In genomic region chr14:47676301-47676617, GRCh38 we compare ENCODE assay signal across 13 cellular contexts. TPM values are rescaled to one million over a fixed set of nuclear protein-coding genes. Genes with fewer than 3 reads are reported as not detected.
DNase-seq lines count a peak whose midpoint lies in the region; ATAC-seq, FAIRE-seq and TF ChIP-seq lines count a peak whose summit lies in the region.
"Had no signal": no experiment of that assay in that cellular context is flagged by ENCODE, and none has a peak within 500 bp of the region (broad histone marks: within the 10 kb centered on the region; RNA-seq: fewer than 3 reads in every experiment).

No MANE protein-coding gene starts in this region.

- H3K36me3 ChIP-seq in HepG2 (replicated peaks in 1 of 2; ENCODE audit: control insufficient read depth in 1 of 2, insufficient read depth in 2 of 2, low read length in 2 of 2) (no peaks in the 10 kb centered on the region), right lobe of liver (no peaks in the 10 kb centered on the region), mammary epithelial cell (ENCODE audit: insufficient read depth, low read length) (no peaks in the 10 kb centered on the region)

- POLR2A ChIA-PET in HepG2 (lab: Yijun Ruan, JAX), result no interaction called here

- no peak overlapping the region for H3K9ac ChIP-seq in HepG2 (ENCODE audit: insufficient read depth, low read depth, low read length)
- H3K9ac ChIP-seq in mammary epithelial cell (ENCODE audit: insufficient read depth, low read length), result no peak overlapping the region

- H4K20me1 ChIP-seq in HepG2 (ENCODE audit: insufficient read depth, low read length) (no peaks in the 10 kb centered on the region), mammary epithelial cell (ENCODE audit: insufficient read depth, low read length) (no peaks in the 10 kb centered on the region)

- no peak for FAIRE-seq in HepG2 (lab: Jason Lieb, UNC)
- FAIRE-seq: G401.6 had no signal

- TF ChIP-seq CTCF in HepG2 (CRISPR knock-in tag; IDR thresholded peaks at IDR 0.05) (no peak), right lobe of liver (IDR thresholded peaks at IDR 0.05) (no peak), mammary epithelial cell (conservative IDR thresholded peaks at IDR 0.05 in 1 of 2, IDR thresholded peaks at IDR 0.05 in 1 of 2; ENCODE audit: extremely low read depth in 1 of 2, insufficient read depth in 1 of 2, low read depth in 1 of 2, low read length in 2 of 2) (no peak), mesothelial cell of epicardium (IDR thresholded peaks at IDR 0.05; ENCODE audit: unreplicated experiment) (no peak)

- intact Hi-C loops in HepG2 (cut with micrococcal nuclease; ENCODE audit: unreplicated experiment) (no loop called here), right lobe of liver (cut with DNase I) (no loop called here), mammary epithelial cell (cut with micrococcal nuclease) (no loop called here)

- 28% methylated on average over 4 of the region's 16 CpGs for WGBS in HepG2 (ENCODE audit: low lambda C conversion rate)
- 5% methylated on average over 11 of the region's 16 CpGs for WGBS in right lobe of liver (ENCODE audit: insufficient coverage, low coverage, low lambda C conversion rate, missing lambda C conversion rate)
- 12% methylated on average over 14 of the region's 16 CpGs for WGBS in mammary epithelial cell (ENCODE audit: low coverage, missing lambda C conversion rate)

- H3K27ac Mint-ChIP-seq in mesothelial cell of epicardium, result no peak overlapping the region
- H3K27ac Mint-ChIP-seq: CD4-positive, CD25-positive, alpha-beta regulatory T cell had no signal

- H3K4me3 ChIP-seq in HepG2 (replicated peaks in 1 of 3; ENCODE audit: insufficient read depth in 1 of 3, low read depth in 2 of 3, low read length in 3 of 3), result no peak overlapping the region; a peak in 1 of 6 replicates
- peak overlapping the region in 1 of 3 donors; percentile 21 for H3K4me3 ChIP-seq in right lobe of liver
- no peak overlapping the region for H3K4me3 ChIP-seq in mammary epithelial cell (replicated peaks in 1 of 3; ENCODE audit: insufficient read depth in 1 of 3, low read depth in 2 of 3, low read length in 3 of 3)

- no peak overlapping the region for H2AFZ ChIP-seq in HepG2 (ENCODE audit: low read length)
- no peak overlapping the region for H2AFZ ChIP-seq in mammary epithelial cell (ENCODE audit: low read depth, low read length)

- peak overlapping the region; percentile 76 for H3K4me3 Mint-ChIP-seq in mesothelial cell of epicardium
- H3K4me3 Mint-ChIP-seq: CD4-positive, CD25-positive, alpha-beta regulatory T cell had no signal

- H3K27me3 Mint-ChIP-seq in mesothelial cell of epicardium (ENCODE audit: low read depth), result peaks cover 97% of the 10 kb centered on the region

- H3K27me3 ChIP-seq in HepG2 (ENCODE audit: control insufficient read depth in 1 of 2, insufficient read depth in 2 of 2, low read length in 2 of 2) (peaks cover 1 to 25% of the 10 kb centered on the region in 2 experiments; a peak in 4 of 5 replicates), right lobe of liver (peaks cover 0 to 20% of the 10 kb centered on the region in 2 donors), mammary epithelial cell (ENCODE audit: insufficient read depth, low read length) (peaks cover 23% of the 10 kb centered on the region)

- H3K9me3 Mint-ChIP-seq in mesothelial cell of epicardium, result no peaks in the 10 kb centered on the region

- CTCF ChIA-PET in HepG2 (lab: Yijun Ruan, JAX; ENCODE audit: low intra/inter-chr PET ratio, low total read pairs), result no interaction called here
- CTCF ChIA-PET in mammary epithelial cell (lab: Charles Lee; ENCODE audit: low non-redundant PET), result no interaction called here

- H3K4me2 ChIP-seq in HepG2 (ENCODE audit: low read depth, low read length) (peak overlapping the region; percentile 23; the same call in 1 of the 2 replicates), mammary epithelial cell (ENCODE audit: insufficient read depth, low read depth, low read length) (peak overlapping the region; percentile 30)

- H3K27ac ChIP-seq in HepG2 (ENCODE audit: extremely low read length, insufficient read depth, low read length) (no peak overlapping the region), right lobe of liver (no peak overlapping the region), mammary epithelial cell (ENCODE audit: insufficient read depth, low read depth, low read length) (no peak overlapping the region)

- no peaks in the 10 kb centered on the region for H3K9me3 ChIP-seq in HepG2 (ENCODE audit: low read length)
- H3K9me3 ChIP-seq in right lobe of liver, result no peaks in the 10 kb centered on the region
- H3K9me3 ChIP-seq in mammary epithelial cell (replicated peaks; ENCODE audit: insufficient read depth, low read length), result no peaks in the 10 kb centered on the region

- no peaks in the 10 kb centered on the region for H3K36me3 Mint-ChIP-seq in mesothelial cell of epicardium
- H3K36me3 Mint-ChIP-seq: CD4-positive, CD25-positive, alpha-beta regulatory T cell had no signal

- TF ChIP-seq RAD21 in HepG2 (CRISPR knock-in tag; IDR thresholded peaks at IDR 0.05), result no peak

- no peak for TF ChIP-seq POLR2A in HepG2 (IDR thresholded peaks at IDR 0.05; ENCODE audit: insufficient read depth in 1 of 2, low read depth in 2 of 2, low read length in 2 of 2)
- no peak for TF ChIP-seq POLR2A in right lobe of liver (IDR thresholded peaks at IDR 0.05)

- H3K4me1 Mint-ChIP-seq in mesothelial cell of epicardium, result peaks cover 16% of the 10 kb centered on the region

- no peak for DNase-seq in HepG2 (ENCODE audit: low spot score)
- no peak for DNase-seq in right lobe of liver
- DNase-seq in mammary epithelial cell, result no peak
- no peak for DNase-seq in mesothelial cell of epicardium (ENCODE audit: low spot score in 2 of 2, unreplicated experiment in 2 of 2)
- DNase-seq in NCI-H1048 (lab: John Stamatoyannopoulos, UW), result no peak
- no peak for DNase-seq in NCI-H748 treated with DMSO at 0.1 percent for 48 hours (lab: John Stamatoyannopoulos, UW)
- DNase-seq in stimulated activated naive CD4-positive, alpha-beta T cell (lab: John Stamatoyannopoulos, UW), result no peak
- DNase-seq: NCI-H1694 had no signal

- TF ChIP-seq EP300 in HepG2 (IDR thresholded peaks at IDR 0.05; ENCODE audit: low read depth in 2 of 2, low read length in 2 of 2) (no peak), HepG2 (CRISPR knock-in tag; IDR thresholded peaks at IDR 0.05; ENCODE audit: borderline replicate concordance) (no peak)

- no TSS peak for BruUV-seq in HepG2 (replicated peaks; lab: Mats Ljungman, UMichigan)
- BruUV-seq in mammary epithelial cell (replicated peaks; lab: Mats Ljungman, UMichigan), result no TSS peak

- dilution Hi-C loops in mammary epithelial cell (cut with HindIII; ENCODE audit: low sequenced_read_pairs), result no loop called here

- no peak for ATAC-seq in HepG2
- no peak for ATAC-seq in right lobe of liver
- ATAC-seq in HG02588 (IDR thresholded peaks at IDR 0.05; ENCODE audit: unreplicated experiment), result no peak

- in situ Hi-C loops in HepG2 (cut with HindIII; ENCODE audit: extremely low pct_ligation_motif_present, low pct_unique_long_range_greater_than_20kb), result no loop called here
- in situ Hi-C loops in mammary epithelial cell (cut with MboI; ENCODE audit: low sequenced_read_pairs in 2 of 2), result no loop called here

- no peaks in the 10 kb centered on the region for H3K79me2 ChIP-seq in HepG2 (ENCODE audit: insufficient read depth, low read length)
- H3K79me2 ChIP-seq in mammary epithelial cell (ENCODE audit: insufficient read depth, low read length), result no peaks in the 10 kb centered on the region

- H3K4me1 ChIP-seq in HepG2 (ENCODE audit: insufficient read depth, low read length) (no peaks in the 10 kb centered on the region), right lobe of liver (peaks cover 0 to 10% (median 0%) of the 10 kb centered on the region in 4 donors), mammary epithelial cell (ENCODE audit: insufficient read depth, low read length) (no peaks in the 10 kb centered on the region)

TF ChIP-seq in HepG2, 621 proteins besides CTCF, POLR2A, EP300 and RAD21 (continues in another document):
- TF ChIP-seq PLRG1 (conservative IDR thresholded peaks at IDR 0.05), result no peak
- TF ChIP-seq ZNF432 (CRISPR knock-in tag; IDR thresholded peaks at IDR 0.05; ENCODE audit: borderline replicate concordance), result no peak
- TF ChIP-seq MED8 (CRISPR knock-in tag; IDR thresholded peaks at IDR 0.05; ENCODE audit: insufficient replicate concordance), result no peak
- no peak for TF ChIP-seq ZNF737 (CRISPR knock-in tag; IDR thresholded peaks at IDR 0.05; ENCODE audit: borderline replicate concordance)

RNA-seq across cellular contexts. Expression of gene MDGA2, which starts 0.9 kb away (rescaled TPM):
- total RNA-seq in HepG2 (2016; rRNA removed; fragmentation: Illumina TruSeq; extraction: Trizol), result not detected in 2 replicates
- total RNA-seq in HepG2 (2016; cell fraction: cytosol; rRNA removed; fragmentation: Illumina TruSeq; extraction: Trizol; ENCODE audit: low read depth), result not detected in 2 replicates
- total RNA-seq in HepG2 (2016; cell fraction: insoluble cytoplasmic fraction; rRNA removed; fragmentation: Illumina TruSeq; extraction: Trizol), result not detected in 2 replicates
- total RNA-seq in HepG2 (2016; cell fraction: membrane; rRNA removed; fragmentation: Illumina TruSeq; extraction: Trizol), result not detected in 2 replicates
- total RNA-seq in HepG2 (2016; cell fraction: nucleus; rRNA removed; fragmentation: Illumina TruSeq; extraction: Trizol), result not detected in 2 replicates
- polyA plus RNA-seq in HepG2 (2011; rRNA removed), result not detected in 2 replicates
- polyA plus RNA-seq in HepG2 (2011; cell fraction: cytosol; rRNA removed), result not detected in 2 replicates
- not detected in 2 replicates for polyA plus RNA-seq in HepG2 (2011; cell fraction: nucleus; rRNA removed)
- not detected in 2 replicates for polyA plus RNA-seq in HepG2 (2012)
- polyA plus RNA-seq in HepG2 (2016; cell fraction: cytosol; fragmentation: Illumina TruSeq; extraction: Trizol; ENCODE audit: low read depth), result not detected in 2 replicates
- polyA plus RNA-seq in HepG2 (2016; cell fraction: insoluble cytoplasmic fraction; fragmentation: Illumina TruSeq; extraction: Trizol; ENCODE audit: low read depth), result not detected in 2 replicates
- not detected in 2 replicates for polyA plus RNA-seq in HepG2 (2016; cell fraction: membrane; fragmentation: Illumina TruSeq; extraction: Trizol; ENCODE audit: low read depth)
- not detected in 2 replicates for polyA plus RNA-seq in HepG2 (2016; cell fraction: nucleus; fragmentation: Illumina TruSeq; extraction: Trizol; ENCODE audit: insufficient read depth, low read depth)
- 0.14 TPM in 1 of 2 replicates, not detected in the other for polyA minus RNA-seq in HepG2 (2011; rRNA and poly(A)+ RNA removed; ENCODE audit: low replicate concordance)
- polyA minus RNA-seq in HepG2 (2011; cell fraction: cytosol; rRNA and poly(A)+ RNA removed), result not detected in 2 replicates
- polyA minus RNA-seq in HepG2 (2011; cell fraction: nucleus; rRNA and poly(A)+ RNA removed), result not detected in 2 replicates
- total RNA-seq in right lobe of liver, result under 1 TPM in 3 of 6 experiments, not detected in 3; 0.17 to 0.53 (median 0.27) TPM
- total RNA-seq in mammary epithelial cell, result under 1 TPM in 1 of 2 donors, not detected in 1; 0.17 TPM
- not detected for polyA plus RNA-seq in mammary epithelial cell
- not detected for polyA minus RNA-seq in mammary epithelial cell
- 0.27 to 0.33 TPM (median 0.27 TPM) in 3 replicates for total RNA-seq in mesothelial cell of epicardium
- total RNA-seq: CD4-positive, CD25-positive, alpha-beta regulatory T cell; T-helper 2 cell treated with Interferon-gamma antibody and Interleukin-4, amounts not matched to agents 100 ng/mL and 5 ng/mL, for 36 hours had no signal
- polyA plus RNA-seq: aorta; CD4-positive, CD25-positive, alpha-beta regulatory T cell had no signal
